17 cellular contexts compared by ENCODE assay signal in genomic region chr13:26681036-26681435, GRCh38.
A peak's percentile ranks its signal among the peaks of the same experiment; 100 is the strongest.
DNase-seq lines count a peak whose midpoint lies in the region; ATAC-seq and TF ChIP-seq lines count a peak whose summit lies in the region.
"Had no signal": no experiment of that assay in that cellular context is flagged by ENCODE, and none has a peak within 500 bp of the region (broad histone marks: within the 10 kb centered on the region; RNA-seq: fewer than 3 reads in every experiment).

No MANE protein-coding gene starts in this region.

- H3K4me3 Mint-ChIP-seq in chondrocyte (ENCODE audit: unreplicated experiment) (peak overlapping the region; percentile 64), glutamatergic neuron (ENCODE audit: unreplicated experiment) (peak overlapping the region; percentile 67), osteocyte (ENCODE audit: unreplicated experiment) (no peak overlapping the region)
- H3K4me3 Mint-ChIP-seq: CD14-positive monocyte; CD4-positive, alpha-beta memory T cell; H9 had no signal

- DNase-seq in H7 = peak; percentile 33
- no peak for DNase-seq in chondrocyte (ENCODE audit: low spot score)
- DNase-seq in glutamatergic neuron = peak; percentile 71
- DNase-seq in osteocyte (ENCODE audit: extremely low spot score, unreplicated experiment) = no peak
- no peak for DNase-seq in foreskin fibroblast
- DNase-seq in NCI-H187 treated with DMSO at 0.1 percent for 48 hours (lab: John Stamatoyannopoulos, UW) = no peak
- DNase-seq in stimulated activated CD4-positive, alpha-beta T cell treated with anti-CD3 and anti-CD28 coated beads, Interleukin-2, amount 100 ng/mL, for 24 hours = no peak
- DNase-seq: 8988T; CD4-positive, alpha-beta memory T cell; DMS153; DMS79; GDM1; GOT3; H9 had no signal

- H3K36me3 Mint-ChIP-seq in chondrocyte (ENCODE audit: low read depth) = peaks cover 22% of the 10 kb centered on the region
- H3K36me3 Mint-ChIP-seq in glutamatergic neuron (ENCODE audit: unreplicated experiment) = no peaks in the 10 kb centered on the region
- peaks cover 24% of the 10 kb centered on the region for H3K36me3 Mint-ChIP-seq in osteocyte (ENCODE audit: unreplicated experiment)
- H3K36me3 Mint-ChIP-seq: CD14-positive monocyte; CD4-positive, alpha-beta memory T cell had no signal

- H3K36me3 ChIP-seq in H7 (replicated peaks; ENCODE audit: control insufficient read depth, insufficient read depth, low read length) = 0 out of 2 replicates have a peak, but pooled peaks cover 1% of the 10 kb centered on the region
- H3K36me3 ChIP-seq: BLaER1 had no signal

- ATAC-seq in GM19035 (IDR thresholded peaks at IDR 0.05; ENCODE audit: unreplicated experiment) = no peak

- H3K9me3 Mint-ChIP-seq in chondrocyte (ENCODE audit: low read depth) (no peaks in the 10 kb centered on the region), glutamatergic neuron (ENCODE audit: unreplicated experiment) (peaks cover 4% of the 10 kb centered on the region), osteocyte (ENCODE audit: unreplicated experiment) (no peaks in the 10 kb centered on the region)
- H3K9me3 Mint-ChIP-seq: CD14-positive monocyte; CD4-positive, alpha-beta memory T cell; H9 had no signal

- no peak for TF ChIP-seq CTCF in chondrocyte (IDR thresholded peaks at IDR 0.05)
- TF ChIP-seq CTCF in glutamatergic neuron (IDR thresholded peaks at IDR 0.05; ENCODE audit: partially characterized antibody, unreplicated experiment) = no peak
- TF ChIP-seq CTCF in osteocyte (IDR thresholded peaks at IDR 0.05) = no peak
- TF ChIP-seq CTCF in foreskin fibroblast (IDR thresholded peaks at IDR 0.05; ENCODE audit: low read depth, low read length) = no peak

- no peaks in the 10 kb centered on the region for H3K27me3 ChIP-seq in H7 (ENCODE audit: control insufficient read depth, insufficient read depth, low read length)
- H3K27me3 ChIP-seq: BLaER1 had no signal

- peaks cover 36% of the 10 kb centered on the region for H3K4me1 Mint-ChIP-seq in chondrocyte (ENCODE audit: low read depth)
- peaks cover 34% of the 10 kb centered on the region for H3K4me1 Mint-ChIP-seq in glutamatergic neuron (ENCODE audit: low read depth, unreplicated experiment)
- H3K4me1 Mint-ChIP-seq in osteocyte (ENCODE audit: unreplicated experiment) = peaks cover 24% of the 10 kb centered on the region
- H3K4me1 Mint-ChIP-seq: CD4-positive, alpha-beta memory T cell had no signal

- H3K27ac Mint-ChIP-seq in chondrocyte (ENCODE audit: unreplicated experiment) (peak overlapping the region; percentile 96), glutamatergic neuron (ENCODE audit: unreplicated experiment) (peak overlapping the region; percentile 24), osteocyte (ENCODE audit: unreplicated experiment) (peak overlapping the region; percentile 90)
- H3K27ac Mint-ChIP-seq: CD4-positive, alpha-beta memory T cell had no signal

- H3K4me3 ChIP-seq in H7 (ENCODE audit: insufficient read depth, low read depth, low read length) (no peak overlapping the region), foreskin fibroblast (ENCODE audit: low read depth in 1 of 2, low read length in 2 of 2) (no peak overlapping the region)
- H3K4me3 ChIP-seq: BLaER1 had no signal

- H3K27me3 Mint-ChIP-seq in chondrocyte (ENCODE audit: low read depth) = no peaks in the 10 kb centered on the region
- H3K27me3 Mint-ChIP-seq in glutamatergic neuron (ENCODE audit: unreplicated experiment) = no peaks in the 10 kb centered on the region
- no peaks in the 10 kb centered on the region for H3K27me3 Mint-ChIP-seq in osteocyte (ENCODE audit: unreplicated experiment)

Comparison
In these comparisons a context has a peak if more than half of its experiments do, and no peak if none do; other contexts are left out.
1. DNase-seq: peak in H7 (single experiment) and glutamatergic neuron (single experiment); none in chondrocyte (single experiment), osteocyte (single experiment), foreskin fibroblast (0 of 2), NCI-H187 treated with DMSO at 0.1 percent for 48 hours (single experiment) and stimulated activated CD4-positive, alpha-beta T cell treated with anti-CD3 and anti-CD28 coated beads, Interleukin-2, amount 100 ng/mL, for 24 hours (0 of 2).
2. H3K27ac Mint-ChIP-seq: peak in every context shown above with its lines; median percentile 96 in chondrocyte; 90 in osteocyte; 24 in glutamatergic neuron.